Comparison of ENCODE assay signal across 10 cellular contexts in genomic region chr9:97945470-97945869, GRCh38. TPM values are rescaled to one million over a fixed set of nuclear protein-coding genes. Genes with fewer than 3 reads are reported as not detected.
DNase-seq lines count a peak whose midpoint lies in the region; ATAC-seq, FAIRE-seq and TF ChIP-seq lines count a peak whose summit lies in the region.
"Not testable (repeated sequence)": the region's sequence is repeated elsewhere in the genome, so short reads cannot be mapped to it uniquely, and the experiment has no call there.
"Had no signal": no experiment of that assay in that cellular context is flagged by ENCODE, and none has a peak within 500 bp of the region (broad histone marks: within the 10 kb centered on the region; RNA-seq: fewer than 3 reads in every experiment).

No MANE protein-coding gene starts in this region.

- not testable (repeated sequence) for H3K27ac ChIP-seq in K562 (ENCODE audit: extremely low read depth, low read depth, low read length)

- H3K9me1 ChIP-seq in K562 (ENCODE audit: control insufficient read depth, insufficient read depth, low read length) = not testable (repeated sequence)

- in situ Hi-C loops in K562 (cut with MboI) = not testable (repeated sequence)

- not testable (repeated sequence) for H3K36me3 ChIP-seq in K562 (ENCODE audit: control insufficient read depth, insufficient read depth, low read length)

- not testable (repeated sequence) for TF ChIP-seq EP300 in K562 (IDR thresholded peaks at IDR 0.05; ENCODE audit: low read length)

- CTCF ChIA-PET in K562 (lab: Yijun Ruan, JAX; ENCODE audit: low intra/inter-chr PET ratio) = not testable (repeated sequence)

- not testable (repeated sequence) for H3K4me2 ChIP-seq in K562 (ENCODE audit: insufficient read depth, low read length)

- H3K4me1 ChIP-seq in K562 (replicated peaks in 1 of 2; ENCODE audit: control insufficient read depth in 2 of 2, insufficient read depth in 2 of 2, low read length in 2 of 2) = peaks cover 34 to 42% of the 10 kb centered on the region in 2 experiments; a peak in 4 of 5 replicates

- TF ChIP-seq POLR2A in K562 (conservative IDR thresholded peaks at IDR 0.05) = not testable (repeated sequence)

- BruUV-seq in K562 (replicated peaks; lab: Mats Ljungman, UMichigan) = not testable (repeated sequence)

- DNase-seq in K562 (ENCODE audit: extremely low read depth in 1 of 4, low spot score in 3 of 4) = not testable (repeated sequence)

- WGBS in K562 (ENCODE audit: insufficient coverage, low coverage, missing lambda C conversion rate) = 90% methylated on average over 2 of the region's 2 CpGs

- not testable (repeated sequence) for H3K9me3 ChIP-seq in K562 (replicated peaks; ENCODE audit: control insufficient read depth, insufficient read depth, low read depth, low read length)

- not testable (repeated sequence) for H3K4me3 ChIP-seq in K562

- not testable (repeated sequence) for TF ChIP-seq RAD21 in K562 (CRISPR knock-in tag; conservative IDR thresholded peaks at IDR 0.05 in 1 of 2, IDR thresholded peaks at IDR 0.05 in 1 of 2)

- H3K79me2 ChIP-seq in K562 (ENCODE audit: control insufficient read depth, insufficient read depth, low read length) = peaks cover 18% of the 10 kb centered on the region

- POLR2A ChIA-PET in K562 (lab: Yijun Ruan, JAX) = interaction anchor here (1.2 to 1.6 kb wide), 2 partner anchors 16 to 42 kb away, joined by 3 to 4 read pairs; no protein-coding TSS in a partner anchor

- H4K20me1 ChIP-seq in K562 (replicated peaks; ENCODE audit: control insufficient read depth, insufficient read depth, low read length) = not testable (repeated sequence)

- intact Hi-C loops in K562 (cut with micrococcal nuclease) = not testable (repeated sequence)

- not testable (repeated sequence) for H3K9ac ChIP-seq in K562 (ENCODE audit: insufficient read depth in 1 of 2, low read depth in 2 of 2, low read length in 2 of 2)

- FAIRE-seq in K562 (lab: Jason Lieb, UNC) = not testable (repeated sequence)

- not testable (repeated sequence) for TF ChIP-seq CTCF in K562 (IDR thresholded peaks at IDR 0.05 in 2 of 3, conservative IDR thresholded peaks at IDR 0.05 in 1 of 3; ENCODE audit: insufficient read depth in 2 of 3, low read depth in 1 of 3, low read length in 3 of 3)

- ATAC-seq in SK-N-SH treated with all-trans-retinoic acid at 6 μM for 48 hours, K562: not testable (repeated sequence)

- H2AFZ ChIP-seq in K562 (ENCODE audit: low read depth, low read length) = not testable (repeated sequence)

- not testable (repeated sequence) for H3K27me3 ChIP-seq in K562 (ENCODE audit: control insufficient read depth in 2 of 2, insufficient read depth in 2 of 2, low read length in 2 of 2)

TF ChIP-seq in SK-N-SH treated with all-trans-retinoic acid at 6 μM for 48 hours, 23 proteins besides CTCF, POLR2A, EP300 and RAD21:
- peak; percentile 44; the same call in 1 of the 2 replicates for TF ChIP-seq ZNF8 (CRISPR knock-in tag; IDR thresholded peaks at IDR 0.05)
TF ChIP-seq in SK-N-SH treated with all-trans-retinoic acid at 6 μM for 48 hours: peak in this region for 1; not testable (repeated sequence) for 22.

TF ChIP-seq in K562, 482 proteins besides CTCF, POLR2A, EP300 and RAD21:
- TF ChIP-seq KDM1A (IDR thresholded peaks at IDR 0.05) (peak in 1 of 2 experiments; percentile 30; a peak in 1 of 4 replicates), ZNF146 (CRISPR knock-in tag; IDR thresholded peaks at IDR 0.05; ENCODE audit: unreplicated experiment) (peak; percentile 98), RBM25 (IDR thresholded peaks at IDR 0.05; ENCODE audit: low read depth, low read length, severe bottlenecking) (peak; percentile 47)
TF ChIP-seq in K562: peak in this region for 3; not testable (repeated sequence) for 479.

RNA-seq across cellular contexts. Expression of gene HEMGN, which starts 7.5 kb away (rescaled TPM):
- 11.3 and 87.8 TPM in 2 replicates for total RNA-seq in K562 (2011; cell fraction: chromatin; rRNA removed; ENCODE audit: low replicate concordance)
- 10.7 and 21.2 TPM in 2 replicates for total RNA-seq in K562 (2011; cell fraction: nucleolus; rRNA removed)
- 28.6 and 33.8 TPM in 2 replicates for total RNA-seq in K562 (2011; cell fraction: nucleoplasm; rRNA removed)
- 107 and 116 TPM in 2 replicates for total RNA-seq in K562 (2014; rRNA removed)
- 182 and 209 TPM in 2 replicates for total RNA-seq in K562 (2014; rRNA removed; fragmentation: Illumina TruSeq; extraction: Trizol)
- total RNA-seq in K562 (2015; rRNA removed; fragmentation: Illumina TruSeq; extraction: Trizol) = 54.3 and 56.3 TPM in 2 replicates
- 101 and 104 TPM in 2 replicates for total RNA-seq in K562 (2021)
- polyA plus RNA-seq in K562 (2011; rRNA removed) = 104 and 197 TPM in 2 replicates
- 25.0 and 35.1 TPM in 2 replicates for polyA plus RNA-seq in K562 (2011; cell fraction: cytosol; rRNA removed)
- 20.7 and 23.5 TPM in 2 replicates for polyA plus RNA-seq in K562 (2011; cell fraction: nucleus; rRNA removed)
- polyA plus RNA-seq in K562 (2012) = 22.3 and 42.9 TPM in 2 replicates
- polyA plus RNA-seq in K562 (2014; fragmentation: Illumina TruSeq; extraction: Trizol) = 183 and 258 TPM in 2 replicates
- 100 to 1,000 TPM; 110 to 156 TPM for polyA plus RNA-seq in K562 (2014; fragmentation: Nextera tagmentation; extraction: Ambion mirVana)
- polyA plus RNA-seq in K562 (2014; rRNA removed) = 124 and 137 TPM in 2 replicates
- polyA minus RNA-seq in K562 (2011; rRNA and poly(A)+ RNA removed) = 106 and 117 TPM in 2 replicates
- polyA minus RNA-seq in K562 (2011; cell fraction: cytosol; rRNA and poly(A)+ RNA removed) = 22.3 and 41.9 TPM in 2 replicates
- 10.1 and 16.6 TPM in 2 replicates for polyA minus RNA-seq in K562 (2011; cell fraction: nucleus; rRNA and poly(A)+ RNA removed)
- total RNA-seq: A172, A673, B cell, Caco-2, Calu3 had no signal
- polyA plus RNA-seq: A549, AG04450, BJ had no signal

RNA-seq across cellular contexts. Expression of gene TRMO, which starts 23.2 kb away (rescaled TPM):
- 9.3 and 20.1 TPM in 2 replicates for total RNA-seq in K562 (2011; cell fraction: chromatin; rRNA removed; ENCODE audit: low replicate concordance)
- 6.6 and 6.7 TPM in 2 replicates for total RNA-seq in K562 (2011; cell fraction: nucleolus; rRNA removed)
- 8.8 and 9.2 TPM in 2 replicates for total RNA-seq in K562 (2011; cell fraction: nucleoplasm; rRNA removed)
- total RNA-seq in K562 (2014; rRNA removed) = 16.2 and 16.7 TPM in 2 replicates
- 16.2 and 18.4 TPM in 2 replicates for total RNA-seq in K562 (2014; rRNA removed; fragmentation: Illumina TruSeq; extraction: Trizol)
- total RNA-seq in K562 (2015; rRNA removed; fragmentation: Illumina TruSeq; extraction: Trizol) = 22.4 and 22.9 TPM in 2 replicates
- 12.2 and 12.5 TPM in 2 replicates for total RNA-seq in K562 (2021)
- 14.2 and 16.3 TPM in 2 replicates for polyA plus RNA-seq in K562 (2011; rRNA removed)
- 8.2 and 12.4 TPM in 2 replicates for polyA plus RNA-seq in K562 (2011; cell fraction: cytosol; rRNA removed)
- 10.3 and 14.4 TPM in 2 replicates for polyA plus RNA-seq in K562 (2011; cell fraction: nucleus; rRNA removed)
- 8.9 and 10.4 TPM in 2 replicates for polyA plus RNA-seq in K562 (2012)
- polyA plus RNA-seq in K562 (2014; fragmentation: Illumina TruSeq; extraction: Trizol) = 17.2 and 20.0 TPM in 2 replicates
- 10 to 100 TPM in 1 of 2 experiments, 1 to 10 TPM in 1; 5.6 to 12.8 TPM for polyA plus RNA-seq in K562 (2014; fragmentation: Nextera tagmentation; extraction: Ambion mirVana)
- 17.2 and 18.4 TPM in 2 replicates for polyA plus RNA-seq in K562 (2014; rRNA removed)
- polyA minus RNA-seq in K562 (2011; rRNA and poly(A)+ RNA removed) = 23.2 and 23.8 TPM in 2 replicates
- polyA minus RNA-seq in K562 (2011; cell fraction: cytosol; rRNA and poly(A)+ RNA removed) = 5.8 and 8.6 TPM in 2 replicates
- 5.1 and 8.1 TPM in 2 replicates for polyA minus RNA-seq in K562 (2011; cell fraction: nucleus; rRNA and poly(A)+ RNA removed)

RNA-seq across cellular contexts. Expression of gene ANP32B, which starts 37.7 kb away (rescaled TPM):
- 103 and 181 TPM in 2 replicates for total RNA-seq in K562 (2011; cell fraction: chromatin; rRNA removed; ENCODE audit: low replicate concordance)
- 53.9 and 79.2 TPM in 2 replicates for total RNA-seq in K562 (2011; cell fraction: nucleolus; rRNA removed)
- total RNA-seq in K562 (2011; cell fraction: nucleoplasm; rRNA removed) = 96.2 and 106 TPM in 2 replicates
- total RNA-seq in K562 (2014; rRNA removed) (90.3 and 90.7 TPM in 2 replicates), K562 (2014; rRNA removed; fragmentation: Illumina TruSeq; extraction: Trizol) (80.3 and 96.1 TPM in 2 replicates), K562 (2015; rRNA removed; fragmentation: Illumina TruSeq; extraction: Trizol) (68.9 and 78.4 TPM in 2 replicates), K562 (2021) (384 and 454 TPM in 2 replicates)
- polyA plus RNA-seq in K562 (2011; rRNA removed) (135 and 147 TPM in 2 replicates), K562 (2014; fragmentation: Illumina TruSeq; extraction: Trizol) (711 and 815 TPM in 2 replicates), K562 (2014; fragmentation: Nextera tagmentation; extraction: Ambion mirVana) (100 to 1,000 TPM in 1 of 2 experiments, 10 to 100 TPM in 1; 87.2 to 141 TPM), K562 (2014; rRNA removed) (331 and 380 TPM in 2 replicates)
- 19.4 and 46.5 TPM in 2 replicates for polyA plus RNA-seq in K562 (2011; cell fraction: cytosol; rRNA removed)
- 41.5 and 53.7 TPM in 2 replicates for polyA plus RNA-seq in K562 (2011; cell fraction: nucleus; rRNA removed)
- 595 and 725 TPM in 2 replicates for polyA plus RNA-seq in K562 (2012)
- 117 and 146 TPM in 2 replicates for polyA minus RNA-seq in K562 (2011; rRNA and poly(A)+ RNA removed)
- polyA minus RNA-seq in K562 (2011; cell fraction: cytosol; rRNA and poly(A)+ RNA removed) = 105 and 106 TPM in 2 replicates
- 31.2 and 52.8 TPM in 2 replicates for polyA minus RNA-seq in K562 (2011; cell fraction: nucleus; rRNA and poly(A)+ RNA removed)
